1 cellular context compared by ENCODE assay signal in genomic region chr7:1691601-1692499, GRCh38.
TF ChIP-seq lines count a peak whose summit lies in the region.

No MANE protein-coding gene starts in this region.

TF ChIP-seq in WTC11, 78 proteins besides CTCF, POLR2A, EP300 and RAD21 (continued from another document):
- no peak for TF ChIP-seq ZNF425 (CRISPR knock-in tag; conservative IDR thresholded peaks at IDR 0.05)
